17 cellular contexts compared by ENCODE assay signal in the genomic region with DNA sequence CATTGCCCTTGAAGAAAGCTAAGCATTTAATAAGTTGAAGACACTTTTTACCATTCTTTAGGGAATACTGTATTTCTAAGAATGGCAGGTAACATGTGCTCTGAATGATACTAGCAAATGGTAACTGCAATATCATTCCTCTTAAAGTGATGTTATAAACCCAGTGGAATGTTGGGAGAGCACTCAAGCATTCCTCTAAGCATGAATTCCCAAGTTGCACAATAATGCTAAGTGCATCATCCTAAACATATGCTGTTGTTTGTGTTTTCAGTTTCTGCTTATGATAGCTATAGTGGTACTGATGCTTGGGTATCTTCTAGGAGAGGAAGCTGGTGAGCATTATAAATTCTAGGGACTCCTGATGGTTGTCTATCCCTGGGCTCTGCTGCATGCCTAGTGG.
A peak's percentile ranks its signal among the peaks of the same experiment; 100 is the strongest.
DNase-seq lines count a peak whose midpoint lies in the region; ATAC-seq and TF ChIP-seq lines count a peak whose summit lies in the region.
"Had no signal": no experiment of that assay in that cellular context is flagged by ENCODE, and none has a peak within 500 bp of the region (broad histone marks: within the 10 kb centered on the region; RNA-seq: fewer than 3 reads in every experiment).

No MANE protein-coding gene starts in this region.

- no peak for ATAC-seq in foreskin keratinocyte
- ATAC-seq in HG02970 (IDR thresholded peaks at IDR 0.05; ENCODE audit: low FRiP score, unreplicated experiment): no peak
- ATAC-seq: sciatic nerve had no signal

- no peak overlapping the region for H3K4me3 Mint-ChIP-seq in MCF 10A (ENCODE audit: unreplicated experiment)
- H3K4me3 Mint-ChIP-seq in neural progenitor cell: no peak overlapping the region
- no peak overlapping the region for H3K4me3 Mint-ChIP-seq in chondrocyte (ENCODE audit: unreplicated experiment)

- H3K9me3 ChIP-seq in mammary epithelial cell (replicated peaks; ENCODE audit: insufficient read depth, low read length): no peaks in the 10 kb centered on the region
- no peaks in the 10 kb centered on the region for H3K9me3 ChIP-seq in neural progenitor cell (ENCODE audit: low read depth)
- H3K9me3 ChIP-seq: SJCRH30 had no signal

- H3K27me3 ChIP-seq in mammary epithelial cell (ENCODE audit: insufficient read depth, low read length) (peaks cover 2% of the 10 kb centered on the region), foreskin keratinocyte (no peaks in the 10 kb centered on the region), neural progenitor cell (no peaks in the 10 kb centered on the region)
- H3K27me3 ChIP-seq: dorsolateral prefrontal cortex, SJCRH30 had no signal

- H3K27ac Mint-ChIP-seq in MCF 10A (ENCODE audit: low read depth, unreplicated experiment) (no peak overlapping the region), neural progenitor cell (no peak overlapping the region), chondrocyte (ENCODE audit: unreplicated experiment) (no peak overlapping the region)

- H3K4me1 ChIP-seq in mammary epithelial cell (ENCODE audit: insufficient read depth, low read length): no peaks in the 10 kb centered on the region
- H3K4me1 ChIP-seq in foreskin keratinocyte: no peaks in the 10 kb centered on the region
- no peaks in the 10 kb centered on the region for H3K4me1 ChIP-seq in neural progenitor cell

- intact Hi-C loops in mammary epithelial cell (cut with micrococcal nuclease) (no loop called here), MCF 10A (cut with micrococcal nuclease) (no loop called here)

- no peaks in the 10 kb centered on the region for H4K20me1 ChIP-seq in mammary epithelial cell (ENCODE audit: insufficient read depth, low read length)
- H4K20me1 ChIP-seq in neural progenitor cell (ENCODE audit: low read depth): no peaks in the 10 kb centered on the region

- DNase-seq in mammary epithelial cell (peak; percentile 3), MCF 10A (ENCODE audit: unreplicated experiment) (no peak), amniotic stem cell (lab: John Stamatoyannopoulos, UW) (peak; percentile 38), foreskin keratinocyte (peak; percentile 19 to 54), neural progenitor cell (ENCODE audit: low spot score) (no peak), chondrocyte (ENCODE audit: low spot score) (no peak)
- DNase-seq in stimulated activated CD4-positive, alpha-beta T cell treated with anti-CD3 and anti-CD28 coated beads, Interleukin-2, amount 100 ng/mL, for 48 hours: no peak
- DNase-seq: 8988T; activated naive CD4-positive, alpha-beta T cell; dorsolateral prefrontal cortex; Kasumi-1; SJCRH30; stimulated activated CD4-positive, alpha-beta T cell treated with anti-CD3 and anti-CD28 coated beads, Interleukin-4, amount 100 ng/mL, for 24 hours; T1000 had no signal

- no TSS peak for BruUV-seq in mammary epithelial cell (replicated peaks; lab: Mats Ljungman, UMichigan)
- no TSS peak for BruUV-seq in MCF 10A (replicated peaks; lab: Mats Ljungman, UMichigan)

- H3K27me3 Mint-ChIP-seq in MCF 10A (ENCODE audit: insufficient read depth, unreplicated experiment) (peaks cover 62% of the 10 kb centered on the region), neural progenitor cell (ENCODE audit: insufficient read depth, low read depth) (no peaks in the 10 kb centered on the region), chondrocyte (ENCODE audit: low read depth) (peaks cover 5% of the 10 kb centered on the region)

- H3K4me2 ChIP-seq in mammary epithelial cell (ENCODE audit: insufficient read depth, low read depth, low read length) (no peak overlapping the region), neural progenitor cell (no peak overlapping the region)

- dilution Hi-C loops in mammary epithelial cell (cut with HindIII; ENCODE audit: low sequenced_read_pairs): no loop called here

- no peak for TF ChIP-seq CTCF in mammary epithelial cell (conservative IDR thresholded peaks at IDR 0.05 in 1 of 2, IDR thresholded peaks at IDR 0.05 in 1 of 2; ENCODE audit: extremely low read depth in 1 of 2, insufficient read depth in 1 of 2, low read depth in 1 of 2, low read length in 2 of 2)
- no peak for TF ChIP-seq CTCF in MCF 10A (IDR thresholded peaks at IDR 0.05; ENCODE audit: unreplicated experiment)
- TF ChIP-seq CTCF in foreskin keratinocyte (conservative IDR thresholded peaks at IDR 0.05): no peak
- TF ChIP-seq CTCF in neural progenitor cell (IDR thresholded peaks at IDR 0.05): no peak
- TF ChIP-seq CTCF in chondrocyte (IDR thresholded peaks at IDR 0.05): no peak

- H3F3A ChIP-seq in neural progenitor cell (ENCODE audit: low read depth): no peaks in the 10 kb centered on the region

- H3K36me3 Mint-ChIP-seq in MCF 10A (ENCODE audit: insufficient read depth, unreplicated experiment): no peaks in the 10 kb centered on the region
- no peaks in the 10 kb centered on the region for H3K36me3 Mint-ChIP-seq in neural progenitor cell
- no peaks in the 10 kb centered on the region for H3K36me3 Mint-ChIP-seq in chondrocyte (ENCODE audit: low read depth)

- H3K27ac ChIP-seq in mammary epithelial cell (ENCODE audit: insufficient read depth, low read depth, low read length) (no peak overlapping the region), foreskin keratinocyte (no peak overlapping the region), neural progenitor cell (no peak overlapping the region)
- H3K27ac ChIP-seq: dorsolateral prefrontal cortex, SJCRH30 had no signal

- H3K9me3 Mint-ChIP-seq in MCF 10A (ENCODE audit: unreplicated experiment) (no peaks in the 10 kb centered on the region), neural progenitor cell (no peaks in the 10 kb centered on the region), chondrocyte (ENCODE audit: low read depth) (no peaks in the 10 kb centered on the region)

- H3K79me2 ChIP-seq in mammary epithelial cell (ENCODE audit: insufficient read depth, low read length): no peaks in the 10 kb centered on the region
- no peaks in the 10 kb centered on the region for H3K79me2 ChIP-seq in neural progenitor cell (ENCODE audit: low read depth)

- H3K4me3 ChIP-seq in mammary epithelial cell (replicated peaks in 1 of 3; ENCODE audit: insufficient read depth in 1 of 3, low read depth in 2 of 3, low read length in 3 of 3) (no peak overlapping the region), neural progenitor cell (no peak overlapping the region)
- H3K4me3 ChIP-seq: dorsolateral prefrontal cortex, lung, SJCRH30 had no signal

- H2AFZ ChIP-seq in mammary epithelial cell (ENCODE audit: low read depth, low read length) (no peak overlapping the region), neural progenitor cell (replicated peaks) (no peak overlapping the region)

- in situ Hi-C loops in mammary epithelial cell (cut with MboI; ENCODE audit: low sequenced_read_pairs in 2 of 2): no loop called here

- POLR2A ChIA-PET in MCF 10A (lab: Yijun Ruan, JAX): no interaction called here

- CTCF ChIA-PET in mammary epithelial cell (lab: Charles Lee; ENCODE audit: low non-redundant PET): no interaction called here
- CTCF ChIA-PET in MCF 10A (lab: Yijun Ruan, JAX): no interaction called here

- H3K4me1 Mint-ChIP-seq in MCF 10A (ENCODE audit: insufficient read depth, unreplicated experiment) (no peaks in the 10 kb centered on the region), neural progenitor cell (no peaks in the 10 kb centered on the region), chondrocyte (ENCODE audit: low read depth) (peaks cover 12% of the 10 kb centered on the region)

- H3K36me3 ChIP-seq in mammary epithelial cell (ENCODE audit: insufficient read depth, low read length): no peaks in the 10 kb centered on the region
- no peaks in the 10 kb centered on the region for H3K36me3 ChIP-seq in neural progenitor cell
- H3K36me3 ChIP-seq: SJCRH30 had no signal

- H3K9ac ChIP-seq in mammary epithelial cell (ENCODE audit: insufficient read depth, low read length): no peak overlapping the region
- no peak overlapping the region for H3K9ac ChIP-seq in neural progenitor cell

Comparison
In these comparisons a context has a peak if more than half of its experiments do, and no peak if none do; other contexts are left out.
1. DNase-seq: peak in mammary epithelial cell (single experiment), amniotic stem cell (single experiment) and foreskin keratinocyte (2 of 2); none in MCF 10A (single experiment), neural progenitor cell (single experiment), stimulated activated CD4-positive, alpha-beta T cell treated with anti-CD3 and anti-CD28 coated beads, Interleukin-2, amount 100 ng/mL, for 48 hours (0 of 2) and chondrocyte (single experiment).